Comparison of ENCODE assay signal across 7 cellular contexts in the genomic region with DNA sequence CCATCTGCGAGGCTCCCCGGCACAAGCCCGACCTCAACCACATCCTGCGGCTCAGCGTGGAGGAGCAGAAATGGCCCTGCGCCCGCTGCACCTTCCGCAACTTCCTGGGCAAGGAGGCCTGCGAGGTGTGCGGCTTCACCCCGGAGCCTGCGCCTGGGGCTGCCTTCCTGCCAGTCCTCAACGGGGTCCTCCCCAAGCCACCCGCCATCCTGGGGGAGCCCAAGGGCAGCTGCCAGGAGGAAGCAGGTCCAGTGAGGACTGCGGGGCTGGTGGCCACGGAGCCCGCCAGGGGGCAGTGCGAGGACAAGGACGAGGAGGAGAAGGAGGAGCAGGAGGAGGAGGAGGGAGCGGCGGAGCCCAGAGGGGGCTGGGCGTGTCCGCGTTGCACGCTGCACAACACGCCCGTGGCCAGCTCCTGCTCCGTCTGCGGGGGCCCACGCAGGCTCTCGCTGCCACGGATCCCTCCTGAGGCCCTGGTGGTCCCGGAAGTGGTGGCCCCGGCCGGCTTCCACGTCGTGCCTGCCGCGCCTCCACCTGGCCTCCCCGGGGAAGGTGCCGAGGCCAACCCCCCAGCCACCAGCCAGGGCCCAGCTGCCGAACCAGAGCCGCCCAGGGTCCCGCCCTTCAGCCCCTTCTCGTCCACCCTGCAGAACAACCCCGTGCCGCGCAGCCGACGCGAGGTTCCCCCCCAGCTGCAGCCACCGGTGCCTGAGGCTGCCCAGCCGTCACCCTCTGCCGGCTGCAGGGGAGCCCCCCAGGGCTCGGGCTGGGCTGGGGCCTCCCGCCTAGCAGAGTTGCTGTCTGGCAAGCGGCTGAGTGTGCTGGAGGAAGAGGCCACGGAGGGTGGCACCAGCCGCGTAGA. TPM values are rescaled to one million over a fixed set of nuclear protein-coding genes. Genes with fewer than 3 reads are reported as not detected.
DNase-seq lines count a peak whose midpoint lies in the region; ATAC-seq and TF ChIP-seq lines count a peak whose summit lies in the region.
"Had no signal": no experiment of that assay in that cellular context is flagged by ENCODE, and none has a peak within 500 bp of the region (broad histone marks: within the 10 kb centered on the region; RNA-seq: fewer than 3 reads in every experiment).

No MANE protein-coding gene starts in this region.

- ATAC-seq in activated CD8-positive, alpha-beta memory T cell treated with anti-CD3 and anti-CD28 coated beads, Interleukin-2, amount 10 ng/mL, durations not matched to agents 7 days and 5 days, result peak; percentile 62
- no peak for ATAC-seq in GM19324 (IDR thresholded peaks at IDR 0.05; ENCODE audit: low FRiP score, unreplicated experiment)

- H3K4me1 ChIP-seq in HEK293 (ENCODE audit: control insufficient read depth, insufficient read depth, low read length) (no peaks in the 10 kb centered on the region), vagina (peaks cover 11% of the 10 kb centered on the region)

- H3K9me3 ChIP-seq in HEK293 (ENCODE audit: control insufficient read depth, insufficient read depth, low read depth, low read length) (no peaks in the 10 kb centered on the region), vagina (no peaks in the 10 kb centered on the region)

- no peak for TF ChIP-seq CTCF in HEK293 (tag by site-specific recombination; IDR thresholded peaks at IDR 0.05)
- peak in 2 of 3 experiments; percentile 24 to 53 for TF ChIP-seq CTCF in vagina (IDR thresholded peaks at IDR 0.05)

- no peak for TF ChIP-seq POLR2A in vagina (IDR thresholded peaks at IDR 0.05)

- no peak overlapping the region for H3K27ac Mint-ChIP-seq in activated CD8-positive, alpha-beta memory T cell treated with anti-CD3 and anti-CD28 coated beads, Interleukin-2, amount 10 ng/mL, durations not matched to agents 7 days and 5 days

- peaks cover 3% of the 10 kb centered on the region for H3K36me3 Mint-ChIP-seq in activated CD8-positive, alpha-beta memory T cell treated with anti-CD3 and anti-CD28 coated beads, Interleukin-2, amount 10 ng/mL, durations not matched to agents 7 days and 5 days

- H3K4me3 Mint-ChIP-seq in activated CD8-positive, alpha-beta memory T cell treated with anti-CD3 and anti-CD28 coated beads, Interleukin-2, amount 10 ng/mL, durations not matched to agents 7 days and 5 days, result no peak overlapping the region

- no peaks in the 10 kb centered on the region for H3K27me3 ChIP-seq in vagina

- CTCF ChIA-PET in HEK293 (lab: Yijun Ruan, JAX), result interaction anchor here (0.6 kb wide), 1 partner anchor 700 kb away, joined by 3 read pairs; no protein-coding TSS in a partner anchor
- CTCF ChIA-PET in activated CD8-positive, alpha-beta memory T cell treated with anti-CD3 and anti-CD28 coated beads, Interleukin-2, amount 10 ng/mL, durations not matched to agents 7 days and 5 days (lab: Charles Lee), result no interaction called here

- peaks cover 5% of the 10 kb centered on the region for H3K4me1 Mint-ChIP-seq in activated CD8-positive, alpha-beta memory T cell treated with anti-CD3 and anti-CD28 coated beads, Interleukin-2, amount 10 ng/mL, durations not matched to agents 7 days and 5 days

- H3K36me3 ChIP-seq in HEK293 (ENCODE audit: control insufficient read depth in 2 of 2, insufficient read depth in 1 of 2, low read length in 2 of 2) (peaks cover 0 to 33% of the 10 kb centered on the region in 2 experiments; a peak in 2 of 3 replicates), vagina (peaks cover 0 to 23% of the 10 kb centered on the region in 2 donors)

- intact Hi-C loops in vagina (cut with DNase I), result no loop called here

- H3K9me3 Mint-ChIP-seq in activated CD8-positive, alpha-beta memory T cell treated with anti-CD3 and anti-CD28 coated beads, Interleukin-2, amount 10 ng/mL, durations not matched to agents 7 days and 5 days (ENCODE audit: low read depth), result no peaks in the 10 kb centered on the region

- no peak overlapping the region for H3K27ac ChIP-seq in HEK293 (ENCODE audit: extremely low read depth, low read depth, low read length)
- no peak overlapping the region for H3K27ac ChIP-seq in vagina
- H3K27ac ChIP-seq: SK-N-MC had no signal

- H3K4me3 ChIP-seq in HEK293 (ENCODE audit: low read depth, low read length), result no peak overlapping the region
- no peak overlapping the region for H3K4me3 ChIP-seq in vagina
- H3K4me3 ChIP-seq: SK-N-MC had no signal

- H3K27me3 Mint-ChIP-seq in activated CD8-positive, alpha-beta memory T cell treated with anti-CD3 and anti-CD28 coated beads, Interleukin-2, amount 10 ng/mL, durations not matched to agents 7 days and 5 days, result no peaks in the 10 kb centered on the region

- peak; percentile 59 for DNase-seq in activated CD8-positive, alpha-beta memory T cell treated with anti-CD3 and anti-CD28 coated beads, Interleukin-2, amount 10 ng/mL, durations not matched to agents 7 days and 5 days
- DNase-seq in islet precursor cell (peak; percentile 86), vagina (ENCODE audit: extremely low spot score in 2 of 2) (no peak), LoVo (ENCODE audit: low spot score) (no peak)

- POLR2A ChIA-PET in HEK293 (lab: Yijun Ruan, JAX), result no interaction called here

TF ChIP-seq in HEK293, 187 proteins besides CTCF, POLR2A, EP300 and RAD21:
- TF ChIP-seq, protein P1, sequence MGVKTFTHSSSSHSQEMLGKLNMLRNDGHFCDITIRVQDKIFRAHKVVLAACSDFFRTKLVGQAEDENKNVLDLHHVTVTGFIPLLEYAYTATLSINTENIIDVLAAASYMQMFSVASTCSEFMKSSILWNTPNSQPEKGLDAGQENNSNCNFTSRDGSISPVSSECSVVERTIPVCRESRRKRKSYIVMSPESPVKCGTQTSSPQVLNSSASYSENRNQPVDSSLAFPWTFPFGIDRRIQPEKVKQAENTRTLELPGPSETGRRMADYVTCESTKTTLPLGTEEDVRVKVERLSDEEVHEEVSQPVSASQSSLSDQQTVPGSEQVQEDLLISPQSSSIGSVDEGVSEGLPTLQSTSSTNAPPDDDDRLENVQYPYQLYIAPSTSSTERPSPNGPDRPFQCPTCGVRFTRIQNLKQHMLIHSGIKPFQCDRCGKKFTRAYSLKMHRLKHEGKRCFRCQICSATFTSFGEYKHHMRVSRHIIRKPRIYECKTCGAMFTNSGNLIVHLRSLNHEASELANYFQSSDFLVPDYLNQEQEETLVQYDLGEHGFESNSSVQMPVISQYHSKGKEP (tag by site-specific recombination; IDR thresholded peaks at IDR 0.05), result no peak
- peak; percentile 40; the same call in 1 of the 2 replicates for TF ChIP-seq GLIS1 (tag by site-specific recombination; IDR thresholded peaks at IDR 0.05)
TF ChIP-seq in HEK293: peak in this region for 1.

RNA-seq across cellular contexts. Expression of gene PRR35, which starts 13.1 kb away (rescaled TPM):
- total RNA-seq in activated CD8-positive, alpha-beta memory T cell treated with anti-CD3 and anti-CD28 coated beads, Interleukin-2, amount 10 ng/mL, durations not matched to agents 7 days and 5 days, result not detected
- not detected for total RNA-seq in vagina

RNA-seq across cellular contexts. Expression of gene CAPN15, which starts 19.6 kb away (rescaled TPM):
- total RNA-seq in activated CD8-positive, alpha-beta memory T cell treated with anti-CD3 and anti-CD28 coated beads, Interleukin-2, amount 10 ng/mL, durations not matched to agents 7 days and 5 days, result 100 to 1,000 TPM; 113 to 121 TPM
- 38.3 TPM for total RNA-seq in vagina

RNA-seq across cellular contexts. Expression of gene NHLRC4, which starts 19.7 kb away (rescaled TPM):
- total RNA-seq in activated CD8-positive, alpha-beta memory T cell treated with anti-CD3 and anti-CD28 coated beads, Interleukin-2, amount 10 ng/mL, durations not matched to agents 7 days and 5 days, result 1 to 10 TPM in 1 of 2 experiments, under 1 TPM in 1; 0.94 to 1.2 TPM
- total RNA-seq in vagina, result 0.74 TPM

RNA-seq across cellular contexts. Expression of gene PIGQ, which starts 22.6 kb away (rescaled TPM):
- total RNA-seq in activated CD8-positive, alpha-beta memory T cell treated with anti-CD3 and anti-CD28 coated beads, Interleukin-2, amount 10 ng/mL, durations not matched to agents 7 days and 5 days, result 10 to 100 TPM; 38.8 to 41.0 TPM
- total RNA-seq in vagina, result 26.0 TPM

RNA-seq across cellular contexts. Expression of gene RAB40C, which starts 42.7 kb away (rescaled TPM):
- 10 to 100 TPM; 13.3 to 14.0 TPM for total RNA-seq in activated CD8-positive, alpha-beta memory T cell treated with anti-CD3 and anti-CD28 coated beads, Interleukin-2, amount 10 ng/mL, durations not matched to agents 7 days and 5 days
- total RNA-seq in vagina, result 41.3 TPM

Comparison
In these comparisons a context has a peak if more than half of its experiments do, and no peak if none do; other contexts are left out.
1. DNase-seq: peak in activated CD8-positive, alpha-beta memory T cell treated with anti-CD3 and anti-CD28 coated beads, Interleukin-2, amount 10 ng/mL, durations not matched to agents 7 days and 5 days (single experiment) and islet precursor cell (single experiment); none in vagina (0 of 2) and LoVo (single experiment).